In the genomic region with DNA sequence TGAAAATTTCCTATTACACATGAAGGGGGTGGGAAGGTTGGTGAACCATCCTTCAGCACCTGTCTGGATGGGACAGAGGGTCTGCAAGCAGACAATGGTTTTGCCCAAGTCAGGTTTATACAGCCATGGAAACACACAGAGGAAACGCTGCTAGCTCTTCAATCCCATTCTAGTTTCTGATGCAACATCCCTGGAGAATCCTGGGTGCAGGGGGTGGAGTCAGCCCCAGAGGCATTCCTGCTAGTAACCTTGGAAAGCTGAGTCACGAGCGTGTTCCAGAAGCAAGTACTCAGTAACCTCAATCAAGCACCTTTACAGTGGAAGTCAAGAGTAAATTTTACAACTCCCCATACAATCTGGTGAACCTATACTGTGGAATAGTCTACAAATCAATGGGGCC, we compare ENCODE assay signal across 11 cellular contexts.
DNase-seq lines count a peak whose midpoint lies in the region; ATAC-seq and TF ChIP-seq lines count a peak whose summit lies in the region.
"Had no signal": no experiment of that assay in that cellular context is flagged by ENCODE, and none has a peak within 500 bp of the region (broad histone marks: within the 10 kb centered on the region; RNA-seq: fewer than 3 reads in every experiment).

No MANE protein-coding gene starts in this region.

- ATAC-seq in GM21825 (IDR thresholded peaks at IDR 0.05; ENCODE audit: unreplicated experiment) (no peak), GM21529 (IDR thresholded peaks at IDR 0.05; ENCODE audit: unreplicated experiment) (no peak), GM19023 (IDR thresholded peaks at IDR 0.05; ENCODE audit: unreplicated experiment) (no peak)

- DNase-seq in GM23248 (peak; percentile 54), RKO (ENCODE audit: low spot score) (peak; percentile 14), fibroblast of mammary gland (ENCODE audit: low read depth) (peak; percentile 76), ovary (peak in 3 of 5 donors; percentile 57 to 70 (median 59)), NCI-H524 (lab: John Stamatoyannopoulos, UW) (no peak)
- DNase-seq: dermis blood vessel endothelial cell, NCI-H146, T-helper 1 cell had no signal

- 95 to 100% methylated on average over 3 of the region's 3 CpGs for WGBS in GM23248 (ENCODE audit: low coverage in 1 of 2, low lambda C conversion rate in 2 of 2, missing lambda C conversion rate in 2 of 2), 2 experiments
- 23 to 32% (median 25%) methylated on average over 3 of the region's 3 CpGs for WGBS in ovary, 3 donors

- in situ Hi-C loops in GM23248 (cut with MboI): loop anchor here (25.0 kb wide), 1 partner anchor 675 kb away; the partner anchor contains the start of gene EDRF1

- no peak overlapping the region for H3K4me2 ChIP-seq in GM23248 (ENCODE audit: unreplicated experiment)

- H3K9me2 ChIP-seq in GM23248 (ENCODE audit: insufficient read depth): no peaks in the 10 kb centered on the region

- H3K9me3 ChIP-seq in GM23248 (ENCODE audit: low read depth) (no peaks in the 10 kb centered on the region), ovary (no peaks in the 10 kb centered on the region)

- H3K27me3 ChIP-seq in GM23248 (replicated peaks; ENCODE audit: insufficient read depth) (no peaks in the 10 kb centered on the region), ovary (no peaks in the 10 kb centered on the region)

- TF ChIP-seq CTCF in fibroblast of mammary gland (conservative IDR thresholded peaks at IDR 0.05; ENCODE audit: control insufficient read depth, insufficient read depth, low read depth, low read length) (no peak), ovary (IDR thresholded peaks at IDR 0.05) (no peak)

- H4K20me1 ChIP-seq in GM23248 (ENCODE audit: insufficient read depth): no peaks in the 10 kb centered on the region

- peaks cover 96% of the 10 kb centered on the region for H3K79me2 ChIP-seq in GM23248 (ENCODE audit: insufficient read depth)

- no peak overlapping the region for H3K9ac ChIP-seq in GM23248

- no peak for TF ChIP-seq POLR2A in ovary (IDR thresholded peaks at IDR 0.05)

- no peak overlapping the region for H2AFZ ChIP-seq in GM23248

- H3K4me3 ChIP-seq in GM23248 (no peak overlapping the region), fibroblast of mammary gland (ENCODE audit: control insufficient read depth, low read depth, low read length) (no peak overlapping the region), ovary (no peak overlapping the region)

- H3K27ac ChIP-seq in GM23248 (no peak overlapping the region), ovary (no peak overlapping the region)

- TF ChIP-seq EP300 in ovary (IDR thresholded peaks at IDR 0.05): no peak

- intact Hi-C loops in ovary (cut with DNase I): no loop called here

- H3F3A ChIP-seq in GM23248 (ENCODE audit: insufficient read depth): peaks cover 26% of the 10 kb centered on the region; the same call in 1 of the 2 replicates

- H3K36me3 ChIP-seq in GM23248 (ENCODE audit: low read depth) (no peaks in the 10 kb centered on the region), ovary (no peaks in the 10 kb centered on the region)

- H3K4me1 ChIP-seq in GM23248 (ENCODE audit: insufficient read depth) (peaks cover 29% of the 10 kb centered on the region), ovary (ENCODE audit: insufficient read depth) (peaks cover 22% of the 10 kb centered on the region)

Comparison
In these comparisons a context has a peak if more than half of its experiments do, and no peak if none do; other contexts are left out.
1. DNase-seq: peak in GM23248 (single experiment), RKO (single experiment), fibroblast of mammary gland (single experiment) and ovary (3 of 5); none in NCI-H524 (0 of 2).